30 cellular contexts compared by ENCODE assay signal in the genomic region with DNA sequence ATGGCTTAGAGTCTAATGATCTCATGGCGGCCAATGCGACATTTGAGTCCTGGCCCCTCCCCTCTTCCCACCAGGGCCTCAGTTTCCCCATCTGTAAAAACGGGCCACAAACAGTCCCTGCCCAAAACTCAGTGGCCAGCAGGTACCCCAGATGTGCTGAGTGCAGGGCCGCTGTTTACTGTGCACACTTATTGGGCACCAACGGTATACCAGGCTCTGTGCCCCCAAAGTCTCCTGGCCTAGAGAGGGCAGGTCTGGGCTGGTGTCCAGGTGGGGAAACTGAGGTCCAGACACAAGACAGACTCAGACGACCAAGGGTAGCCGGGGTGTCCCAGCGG. TPM values are rescaled to one million over a fixed set of nuclear protein-coding genes. Genes with fewer than 3 reads are reported as not detected.
A peak's percentile ranks its signal among the peaks of the same experiment; 100 is the strongest.
DNase-seq lines count a peak whose midpoint lies in the region; ATAC-seq, FAIRE-seq and TF ChIP-seq lines count a peak whose summit lies in the region.
"Had no signal": no experiment of that assay in that cellular context is flagged by ENCODE, and none has a peak within 500 bp of the region (broad histone marks: within the 10 kb centered on the region; RNA-seq: fewer than 3 reads in every experiment).

No MANE protein-coding gene starts in this region.

- H3K27ac ChIP-seq in H1 (ENCODE audit: low read depth, low read length), result no peak overlapping the region
- H3K27ac ChIP-seq: 22Rv1, C4-2B, PC-9, SJCRH30 had no signal

- no peak for TF ChIP-seq RAD21 in H1 (IDR thresholded peaks at IDR 0.05 in 1 of 2, conservative IDR thresholded peaks at IDR 0.05 in 1 of 2; ENCODE audit: low read depth in 2 of 2, low read length in 2 of 2)

- FAIRE-seq in H1 (lab: Jason Lieb, UNC), result no peak
- FAIRE-seq: GM12892, GM19239 had no signal

- no peak overlapping the region for H3K4me3 Mint-ChIP-seq in T-helper 2 cell treated with Interferon-gamma antibody and Interleukin-4, amounts not matched to agents 5 μg/mL and 100 μg/mL, for 36 hours
- H3K4me3 Mint-ChIP-seq in neural crest cell, result no peak overlapping the region
- no peak overlapping the region for H3K4me3 Mint-ChIP-seq in activated CD8-positive, alpha-beta T cell treated with anti-CD3 and anti-CD28 coated beads, Interleukin-2, amount 10 ng/mL, durations not matched to agents 7 days and 5 days
- H3K4me3 Mint-ChIP-seq: B cell; CD8-positive, alpha-beta T cell had no signal

- no peak overlapping the region for H2BK15ac ChIP-seq in H1 (ENCODE audit: low read length)

- H2AFZ ChIP-seq in H1 (ENCODE audit: low read length), result no peak overlapping the region
- H2AFZ ChIP-seq: PC-9 had no signal

- no peak overlapping the region for H3K56ac ChIP-seq in H1 (replicated peaks; ENCODE audit: insufficient read length, low read depth, low read length)

- H3K79me2 ChIP-seq in H1 (ENCODE audit: control insufficient read depth in 1 of 2, insufficient read depth in 2 of 2, low read length in 2 of 2), result peaks cover 0 to 8% of the 10 kb centered on the region in 2 experiments; a peak in 1 of 4 replicates

- H3K9me3 Mint-ChIP-seq in T-helper 2 cell treated with Interferon-gamma antibody and Interleukin-4, amounts not matched to agents 5 μg/mL and 100 μg/mL, for 36 hours, result no peaks in the 10 kb centered on the region
- no peaks in the 10 kb centered on the region for H3K9me3 Mint-ChIP-seq in neural crest cell
- no peaks in the 10 kb centered on the region for H3K9me3 Mint-ChIP-seq in activated CD8-positive, alpha-beta T cell treated with anti-CD3 and anti-CD28 coated beads, Interleukin-2, amount 10 ng/mL, durations not matched to agents 7 days and 5 days (ENCODE audit: insufficient read depth)
- H3K9me3 Mint-ChIP-seq: CD8-positive, alpha-beta T cell had no signal

- no peak for ATAC-seq in activated CD8-positive, alpha-beta T cell treated with anti-CD3 and anti-CD28 coated beads, Interleukin-2, amount 10 ng/mL, durations not matched to agents 7 days and 5 days
- ATAC-seq: CD8-positive, alpha-beta T cell; Right ventricle myocardium inferior had no signal

- H2AK5ac ChIP-seq in H1 (ENCODE audit: low read depth, low read length), result no peak overlapping the region

- POLR2A ChIA-PET in H1 (lab: Charles Lee; ENCODE audit: partially characterized antibody), result interaction anchor here (1.0 kb wide), 1 partner anchor 24 kb away, joined by 4 read pairs; no protein-coding TSS in a partner anchor
- POLR2A ChIA-PET in activated CD8-positive, alpha-beta T cell treated with anti-CD3 and anti-CD28 coated beads, Interleukin-2, amount 10 ng/mL, durations not matched to agents 7 days and 5 days (lab: Charles Lee), result no interaction called here

- no peak overlapping the region for H2BK120ac ChIP-seq in H1 (replicated peaks; ENCODE audit: low read depth, low read length)

- peaks cover 0 to 3% of the 10 kb centered on the region in 2 experiments for H4K20me1 ChIP-seq in H1 (replicated peaks in 1 of 2; ENCODE audit: control insufficient read depth in 1 of 2, insufficient read depth in 2 of 2, low read length in 2 of 2)

- peaks cover 4% of the 10 kb centered on the region; the same call in 1 of the 2 replicates for H3K79me1 ChIP-seq in H1 (ENCODE audit: low read depth, low read length)

- peaks cover 17% of the 10 kb centered on the region for H3K36me3 Mint-ChIP-seq in T-helper 2 cell treated with Interferon-gamma antibody and Interleukin-4, amounts not matched to agents 5 μg/mL and 100 μg/mL, for 36 hours (ENCODE audit: low read depth)
- H3K36me3 Mint-ChIP-seq in neural crest cell (ENCODE audit: low read depth), result peaks cover 7% of the 10 kb centered on the region
- peaks cover 14% of the 10 kb centered on the region for H3K36me3 Mint-ChIP-seq in activated CD8-positive, alpha-beta T cell treated with anti-CD3 and anti-CD28 coated beads, Interleukin-2, amount 10 ng/mL, durations not matched to agents 7 days and 5 days (ENCODE audit: low read depth)

- no peak overlapping the region for H4K91ac ChIP-seq in H1 (replicated peaks; ENCODE audit: insufficient read length, low read length)

- WGBS in H1 (ENCODE audit: extremely low coverage in 1 of 2, insufficient coverage in 1 of 2, insufficient read length in 1 of 2, insufficient replicate concordance in 2 of 2, low coverage in 1 of 2, low lambda C conversion rate in 2 of 2, missing lambda C conversion rate in 1 of 2), 2 experiments, result 94% methylated on average over 8 of the region's 8 CpGs; no CpG with 5 or more reads in 1 of the 2 experiments

- TF ChIP-seq POLR2A in H1 (IDR thresholded peaks at IDR 0.05; ENCODE audit: control extremely low read depth in 1 of 2, low read depth in 2 of 2, low read length in 2 of 2), result no peak

- peak overlapping the region; percentile 66 for H4K8ac ChIP-seq in H1 (ENCODE audit: extremely low read depth, insufficient read depth, low read length)

- H3K18ac ChIP-seq in H1 (ENCODE audit: extremely low read depth, low read length), result peak overlapping the region; percentile 48

- no peaks in the 10 kb centered on the region for H3K27me3 ChIP-seq in H1 (replicated peaks in 1 of 4; ENCODE audit: control insufficient read depth in 3 of 4, extremely low read depth in 1 of 4, insufficient read depth in 3 of 4, low read length in 3 of 4)
- H3K27me3 ChIP-seq: SJCRH30 had no signal

- no peak overlapping the region for H3K4me3 ChIP-seq in H1 (ENCODE audit: extremely low read depth in 1 of 4, insufficient read depth in 2 of 4, low read depth in 3 of 4, low read length in 4 of 4)
- H3K4me3 ChIP-seq: PC-9, SJCRH30 had no signal

- no peak for TF ChIP-seq EP300 in H1 (IDR thresholded peaks at IDR 0.05; ENCODE audit: borderline replicate concordance in 1 of 2, low read depth in 2 of 2, low read length in 2 of 2)

- no peak overlapping the region for H4K5ac ChIP-seq in H1 (ENCODE audit: insufficient read length, low read depth, low read length)

- H3K27ac Mint-ChIP-seq in T-helper 2 cell treated with Interferon-gamma antibody and Interleukin-4, amounts not matched to agents 5 μg/mL and 100 μg/mL, for 36 hours, result peak overlapping the region; percentile 26
- peak overlapping the region; percentile 19 for H3K27ac Mint-ChIP-seq in neural crest cell (ENCODE audit: unreplicated experiment)
- no peak overlapping the region for H3K27ac Mint-ChIP-seq in activated CD8-positive, alpha-beta T cell treated with anti-CD3 and anti-CD28 coated beads, Interleukin-2, amount 10 ng/mL, durations not matched to agents 7 days and 5 days
- H3K27ac Mint-ChIP-seq: B cell; CD8-positive, alpha-beta T cell had no signal

- CTCF ChIA-PET in H1 (lab: Charles Lee; ENCODE audit: partially characterized antibody), result interaction anchor here (0.8 to 2.7 kb wide), 4 partner anchors 9 to 22 kb away, joined by 4 to 18 read pairs (median 9); no protein-coding TSS in a partner anchor
- CTCF ChIA-PET in activated CD8-positive, alpha-beta T cell treated with anti-CD3 and anti-CD28 coated beads, Interleukin-2, amount 10 ng/mL, durations not matched to agents 7 days and 5 days (lab: Charles Lee), result no interaction called here

- H3K9me3 ChIP-seq in H1 (ENCODE audit: insufficient read depth in 2 of 2, low read depth in 1 of 2, low read length in 1 of 2), result peaks cover 0 to 3% of the 10 kb centered on the region in 2 experiments; a peak in 1 of 4 replicates
- H3K9me3 ChIP-seq: SJCRH30 had no signal

- H3K23me2 ChIP-seq in H1 (ENCODE audit: low read depth, low read length), result no peaks in the 10 kb centered on the region

- H3K4ac ChIP-seq in H1 (replicated peaks; ENCODE audit: insufficient read length, low read depth, low read length), result no peak overlapping the region

- no peak overlapping the region for H2BK5ac ChIP-seq in H1 (ENCODE audit: low read depth, low read length)

- no peak overlapping the region for H3K14ac ChIP-seq in H1 (ENCODE audit: insufficient read length)

- H2BK20ac ChIP-seq in H1 (ENCODE audit: low read length), result no peak overlapping the region

- TF ChIP-seq CTCF in H1 (IDR thresholded peaks at IDR 0.05; ENCODE audit: control extremely low read depth in 1 of 3, insufficient read depth in 1 of 3, low read depth in 1 of 3, low read length in 3 of 3) (no peak), neural crest cell (conservative IDR thresholded peaks at IDR 0.05) (no peak)

- H3K27me3 Mint-ChIP-seq in T-helper 2 cell treated with Interferon-gamma antibody and Interleukin-4, amounts not matched to agents 5 μg/mL and 100 μg/mL, for 36 hours (ENCODE audit: low read depth), result no peaks in the 10 kb centered on the region
- H3K27me3 Mint-ChIP-seq in neural crest cell (ENCODE audit: low read depth), result peaks cover 15% of the 10 kb centered on the region
- no peaks in the 10 kb centered on the region for H3K27me3 Mint-ChIP-seq in activated CD8-positive, alpha-beta T cell treated with anti-CD3 and anti-CD28 coated beads, Interleukin-2, amount 10 ng/mL, durations not matched to agents 7 days and 5 days (ENCODE audit: low read depth)
- H3K27me3 Mint-ChIP-seq: B cell had no signal

- H3K4me2 ChIP-seq in H1 (ENCODE audit: insufficient read depth in 1 of 2, low read depth in 2 of 2, low read length in 2 of 2), result no peak overlapping the region
- H3K4me2 ChIP-seq: PC-9 had no signal

- H3K4me1 Mint-ChIP-seq in T-helper 2 cell treated with Interferon-gamma antibody and Interleukin-4, amounts not matched to agents 5 μg/mL and 100 μg/mL, for 36 hours (ENCODE audit: low read depth), result peaks cover 9% of the 10 kb centered on the region
- peaks cover 16% of the 10 kb centered on the region for H3K4me1 Mint-ChIP-seq in neural crest cell
- H3K4me1 Mint-ChIP-seq in activated CD8-positive, alpha-beta T cell treated with anti-CD3 and anti-CD28 coated beads, Interleukin-2, amount 10 ng/mL, durations not matched to agents 7 days and 5 days (ENCODE audit: low read depth), result peaks cover 8% of the 10 kb centered on the region

- 0 out of 2 replicates have a peak overlapping the region, but pooled peaks have one; percentile 27 for H2BK12ac ChIP-seq in H1 (ENCODE audit: low read depth, low read length)

- H3K9ac ChIP-seq in H1 (replicated peaks in 1 of 4; ENCODE audit: extremely low read depth in 1 of 4, low read depth in 3 of 4, low read length in 3 of 4), result no peak overlapping the region

- peaks cover 2 to 18% (median 11%) of the 10 kb centered on the region in 4 experiments for H3K36me3 ChIP-seq in H1 (ENCODE audit: control insufficient read depth in 2 of 4, insufficient read depth in 4 of 4, low read length in 3 of 4)

- H3K4me1 ChIP-seq in H1 (replicated peaks in 1 of 4; ENCODE audit: control insufficient read depth in 3 of 4, insufficient read depth in 4 of 4, low read length in 3 of 4), result peaks cover 5 to 22% (median 14%) of the 10 kb centered on the region in 4 experiments

- H3K23ac ChIP-seq in H1 (ENCODE audit: insufficient read length), result no peak overlapping the region

- no peak for DNase-seq in T-helper 2 cell treated with Interferon-gamma antibody and Interleukin-4, amounts not matched to agents 5 μg/mL and 100 μg/mL, for 36 hours (ENCODE audit: low spot score)
- DNase-seq in T-helper 2 cell, result no peak
- no peak for DNase-seq in H1 (ENCODE audit: low read depth in 1 of 2, low spot score in 2 of 2)
- DNase-seq in neural crest cell (ENCODE audit: low read depth, low spot score), result no peak
- no peak for DNase-seq in stimulated activated CD4-positive, alpha-beta T cell treated with anti-CD3 and anti-CD28 coated beads, Interleukin-2, amount 100 ng/mL, for 48 hours
- DNase-seq in GM19238 (ENCODE audit: insufficient read length, low spot score), result no peak
- DNase-seq in activated CD8-positive, alpha-beta T cell treated with anti-CD3 and anti-CD28 coated beads, Interleukin-2, amount 10 ng/mL, durations not matched to agents 7 days and 5 days, result no peak
- DNase-seq: Calu3; CD8-positive, alpha-beta T cell; DMS79 treated with DMSO at 0.1 percent for 48 hours; GF-D8; Kasumi-1; MV-4-11; NCI-H1105; NCI-H2029; NCI-H446; NCI-H524 treated with DMSO at 0.1 percent for 48 hours; NCI-H774; PC-9; SJCRH30 had no signal

RNA-seq across cellular contexts. Expression of a gene that starts 23.6 kb away (rescaled TPM):
- total RNA-seq in H1 (2021; fragmentation: NEBNext Ultra II Directional; extraction: Animal tissue kit (Norgen Biotek cat#: 25700)), result 87.7 and 90.1 TPM in 2 replicates
- polyA plus RNA-seq in H1 (2011; rRNA removed), result 177 and 264 TPM in 2 replicates
- polyA plus RNA-seq in H1 (2011; cell fraction: cytosol; rRNA removed), result 143 TPM
- polyA plus RNA-seq in H1 (2011; cell fraction: nucleus; rRNA removed), result 218 TPM
- 107 to 120 TPM (median 118 TPM) in 4 replicates for polyA plus RNA-seq in H1 (2012, experiment 1 of 2)
- 195 TPM for polyA plus RNA-seq in H1 (2012, experiment 2 of 2)
- 52.1 TPM for polyA plus RNA-seq in H1 (2013, experiment 1 of 2)
- 49.3 TPM for polyA plus RNA-seq in H1 (2013, experiment 2 of 2)
- 46.1 and 53.0 TPM in 2 replicates for polyA minus RNA-seq in H1 (2011; rRNA and poly(A)+ RNA removed)
- 101 TPM for polyA minus RNA-seq in H1 (2011; cell fraction: cytosol; rRNA and poly(A)+ RNA removed)
- polyA minus RNA-seq in H1 (2011; cell fraction: nucleus; rRNA and poly(A)+ RNA removed), result 65.5 TPM
- 65.2 and 67.4 TPM in 2 replicates for total RNA-seq in neural crest cell
- total RNA-seq in activated CD8-positive, alpha-beta T cell treated with anti-CD3 and anti-CD28 coated beads, Interleukin-2, amount 10 ng/mL, durations not matched to agents 7 days and 5 days, result 10 to 100 TPM; 51.5 to 53.0 TPM

RNA-seq across cellular contexts. Expression of a gene that starts 34.7 kb away (rescaled TPM):
- 77.4 and 78.4 TPM in 2 replicates for total RNA-seq in H1 (2021; fragmentation: NEBNext Ultra II Directional; extraction: Animal tissue kit (Norgen Biotek cat#: 25700))
- 40.5 and 59.3 TPM in 2 replicates for polyA plus RNA-seq in H1 (2011; rRNA removed)
- 36.7 TPM for polyA plus RNA-seq in H1 (2011; cell fraction: cytosol; rRNA removed)
- polyA plus RNA-seq in H1 (2011; cell fraction: nucleus; rRNA removed), result 81.3 TPM
- 54.1 to 64.5 TPM (median 58.9 TPM) in 4 replicates for polyA plus RNA-seq in H1 (2012, experiment 1 of 2)
- polyA plus RNA-seq in H1 (2012, experiment 2 of 2), result 42.7 TPM
- 56.0 TPM for polyA plus RNA-seq in H1 (2013, experiment 1 of 2)
- 52.3 TPM for polyA plus RNA-seq in H1 (2013, experiment 2 of 2)
- 69.0 and 86.2 TPM in 2 replicates for polyA minus RNA-seq in H1 (2011; rRNA and poly(A)+ RNA removed)
- polyA minus RNA-seq in H1 (2011; cell fraction: cytosol; rRNA and poly(A)+ RNA removed), result 101 TPM
- polyA minus RNA-seq in H1 (2011; cell fraction: nucleus; rRNA and poly(A)+ RNA removed), result 66.4 TPM
- 48.4 and 58.9 TPM in 2 replicates for total RNA-seq in neural crest cell
- total RNA-seq in activated CD8-positive, alpha-beta T cell treated with anti-CD3 and anti-CD28 coated beads, Interleukin-2, amount 10 ng/mL, durations not matched to agents 7 days and 5 days, result 10 to 100 TPM; 26.7 to 27.7 TPM

RNA-seq across cellular contexts. Expression of a gene that starts 39.6 kb away (rescaled TPM):
- total RNA-seq in H1 (2021; fragmentation: NEBNext Ultra II Directional; extraction: Animal tissue kit (Norgen Biotek cat#: 25700)), result 0.45 and 0.63 TPM in 2 replicates
- 1.0 and 2.0 TPM in 2 replicates for polyA plus RNA-seq in H1 (2011; rRNA removed)
- polyA plus RNA-seq in H1 (2011; cell fraction: cytosol; rRNA removed), result 1.4 TPM
- polyA plus RNA-seq in H1 (2011; cell fraction: nucleus; rRNA removed), result 8.4 TPM
- polyA plus RNA-seq in H1 (2012, experiment 1 of 2), result 0.14 to 1.1 TPM (median 0.78 TPM) in 4 replicates
- 0.13 TPM for polyA plus RNA-seq in H1 (2012, experiment 2 of 2)
- polyA plus RNA-seq in H1 (2013, experiment 1 of 2), result 0.93 TPM
- polyA plus RNA-seq in H1 (2013, experiment 2 of 2), result 0.74 TPM
- polyA minus RNA-seq in H1 (2011; rRNA and poly(A)+ RNA removed), result 0.27 and 0.28 TPM in 2 replicates
- polyA minus RNA-seq in H1 (2011; cell fraction: cytosol; rRNA and poly(A)+ RNA removed), result 0.29 TPM
- polyA minus RNA-seq in H1 (2011; cell fraction: nucleus; rRNA and poly(A)+ RNA removed), result 1.1 TPM
- 0.12 TPM in 1 of 2 replicates, not detected in the other for total RNA-seq in neural crest cell
- not detected for total RNA-seq in activated CD8-positive, alpha-beta T cell treated with anti-CD3 and anti-CD28 coated beads, Interleukin-2, amount 10 ng/mL, durations not matched to agents 7 days and 5 days
- total RNA-seq: Calu3, H4, HT-29, M059J, SJCRH30 had no signal

RNA-seq across cellular contexts. Expression of a gene that starts 43.4 kb away (rescaled TPM):
- total RNA-seq in H1 (2021; fragmentation: NEBNext Ultra II Directional; extraction: Animal tissue kit (Norgen Biotek cat#: 25700)), result 2.3 and 2.6 TPM in 2 replicates
- 2.7 and 5.1 TPM in 2 replicates for polyA plus RNA-seq in H1 (2011; rRNA removed)
- polyA plus RNA-seq in H1 (2011; cell fraction: cytosol; rRNA removed), result 3.4 TPM
- polyA plus RNA-seq in H1 (2011; cell fraction: nucleus; rRNA removed), result 10.4 TPM
- polyA plus RNA-seq in H1 (2012, experiment 1 of 2), result 1.2 to 2.3 TPM (median 1.8 TPM) in 4 replicates
- polyA plus RNA-seq in H1 (2012, experiment 2 of 2), result 1.5 TPM
- polyA plus RNA-seq in H1 (2013, experiment 1 of 2), result 3.0 TPM
- polyA plus RNA-seq in H1 (2013, experiment 2 of 2), result 2.4 TPM
- 0.32 and 0.68 TPM in 2 replicates for polyA minus RNA-seq in H1 (2011; rRNA and poly(A)+ RNA removed)
- polyA minus RNA-seq in H1 (2011; cell fraction: cytosol; rRNA and poly(A)+ RNA removed), result 0.88 TPM
- polyA minus RNA-seq in H1 (2011; cell fraction: nucleus; rRNA and poly(A)+ RNA removed), result 0.80 TPM
- total RNA-seq in neural crest cell, result 2.2 and 2.4 TPM in 2 replicates
- total RNA-seq in activated CD8-positive, alpha-beta T cell treated with anti-CD3 and anti-CD28 coated beads, Interleukin-2, amount 10 ng/mL, durations not matched to agents 7 days and 5 days, result 1 to 10 TPM in 1 of 2 experiments, under 1 TPM in 1; 0.55 to 1.1 TPM
- total RNA-seq: Calu3, H4, HT-29, M059J, PC-9, Right ventricle myocardium inferior, RPMI7951 had no signal

RNA-seq across cellular contexts. Expression of a gene that starts 47.6 kb away (rescaled TPM):
- total RNA-seq in H1 (2021; fragmentation: NEBNext Ultra II Directional; extraction: Animal tissue kit (Norgen Biotek cat#: 25700)), result 76.1 and 76.8 TPM in 2 replicates
- 102 and 151 TPM in 2 replicates for polyA plus RNA-seq in H1 (2011; rRNA removed)
- polyA plus RNA-seq in H1 (2011; cell fraction: cytosol; rRNA removed), result 65.9 TPM
- 119 TPM for polyA plus RNA-seq in H1 (2011; cell fraction: nucleus; rRNA removed)
- 45.6 to 106 TPM (median 70.3 TPM) in 4 replicates for polyA plus RNA-seq in H1 (2012, experiment 1 of 2)
- 76.6 TPM for polyA plus RNA-seq in H1 (2012, experiment 2 of 2)
- 118 TPM for polyA plus RNA-seq in H1 (2013, experiment 1 of 2)
- polyA plus RNA-seq in H1 (2013, experiment 2 of 2), result 105 TPM
- polyA minus RNA-seq in H1 (2011; rRNA and poly(A)+ RNA removed), result 24.5 and 26.8 TPM in 2 replicates
- 31.3 TPM for polyA minus RNA-seq in H1 (2011; cell fraction: cytosol; rRNA and poly(A)+ RNA removed)
- 24.6 TPM for polyA minus RNA-seq in H1 (2011; cell fraction: nucleus; rRNA and poly(A)+ RNA removed)
- total RNA-seq in neural crest cell, result 47.7 and 50.9 TPM in 2 replicates
- total RNA-seq in activated CD8-positive, alpha-beta T cell treated with anti-CD3 and anti-CD28 coated beads, Interleukin-2, amount 10 ng/mL, durations not matched to agents 7 days and 5 days, result 10 to 100 TPM; 75.9 to 76.7 TPM
